In the genomic region with DNA sequence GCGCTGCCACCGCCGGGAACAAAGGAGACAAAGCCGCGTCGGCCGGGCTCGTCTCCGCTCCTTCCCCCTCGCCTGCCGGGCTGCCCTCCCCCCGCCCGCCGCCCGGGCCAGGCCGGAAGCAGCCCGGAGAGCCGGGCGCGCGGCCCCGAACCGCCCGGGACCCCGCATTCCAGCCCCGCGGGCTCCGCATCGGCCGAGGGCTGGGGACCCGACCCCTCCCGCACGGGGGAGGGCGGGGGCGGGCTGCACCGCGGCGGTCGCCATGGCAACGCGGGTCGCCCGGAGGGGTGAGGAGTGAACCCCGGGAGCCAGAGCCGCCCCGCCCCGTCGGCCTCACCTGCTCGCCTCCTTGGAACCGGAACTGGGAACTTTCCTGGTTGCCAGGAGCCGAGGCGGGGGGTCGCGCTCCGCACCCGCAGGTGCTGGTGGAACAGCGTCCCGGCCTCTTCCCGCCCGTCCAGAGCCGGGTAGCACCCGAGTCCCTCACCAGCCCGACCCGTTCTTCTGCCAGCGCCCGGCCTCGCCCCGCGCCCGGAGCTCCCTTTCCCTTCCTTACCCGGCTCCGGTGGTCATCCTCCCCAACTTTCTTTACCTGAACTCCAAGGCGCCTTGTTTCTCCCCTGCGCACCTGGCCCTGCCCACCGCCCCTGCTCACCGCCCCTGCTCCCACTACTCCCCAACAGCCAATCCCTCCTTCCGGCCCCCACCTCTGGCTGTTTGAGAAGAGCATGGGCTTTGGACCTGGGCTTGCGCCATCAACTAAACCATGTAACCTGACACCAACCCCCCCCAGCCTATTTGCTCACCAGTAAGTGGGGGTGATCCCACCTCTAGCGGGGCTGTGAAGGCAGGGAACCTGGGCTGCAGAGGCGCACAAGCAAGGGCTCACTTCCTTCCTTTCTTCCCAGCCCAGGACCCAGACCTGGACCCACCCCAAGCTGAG, we compare ENCODE assay signal across 1 cellular context.
A peak's percentile ranks its signal among the peaks of the same experiment; 100 is the strongest.
TF ChIP-seq lines count a peak whose summit lies in the region.

A gene with protein sequence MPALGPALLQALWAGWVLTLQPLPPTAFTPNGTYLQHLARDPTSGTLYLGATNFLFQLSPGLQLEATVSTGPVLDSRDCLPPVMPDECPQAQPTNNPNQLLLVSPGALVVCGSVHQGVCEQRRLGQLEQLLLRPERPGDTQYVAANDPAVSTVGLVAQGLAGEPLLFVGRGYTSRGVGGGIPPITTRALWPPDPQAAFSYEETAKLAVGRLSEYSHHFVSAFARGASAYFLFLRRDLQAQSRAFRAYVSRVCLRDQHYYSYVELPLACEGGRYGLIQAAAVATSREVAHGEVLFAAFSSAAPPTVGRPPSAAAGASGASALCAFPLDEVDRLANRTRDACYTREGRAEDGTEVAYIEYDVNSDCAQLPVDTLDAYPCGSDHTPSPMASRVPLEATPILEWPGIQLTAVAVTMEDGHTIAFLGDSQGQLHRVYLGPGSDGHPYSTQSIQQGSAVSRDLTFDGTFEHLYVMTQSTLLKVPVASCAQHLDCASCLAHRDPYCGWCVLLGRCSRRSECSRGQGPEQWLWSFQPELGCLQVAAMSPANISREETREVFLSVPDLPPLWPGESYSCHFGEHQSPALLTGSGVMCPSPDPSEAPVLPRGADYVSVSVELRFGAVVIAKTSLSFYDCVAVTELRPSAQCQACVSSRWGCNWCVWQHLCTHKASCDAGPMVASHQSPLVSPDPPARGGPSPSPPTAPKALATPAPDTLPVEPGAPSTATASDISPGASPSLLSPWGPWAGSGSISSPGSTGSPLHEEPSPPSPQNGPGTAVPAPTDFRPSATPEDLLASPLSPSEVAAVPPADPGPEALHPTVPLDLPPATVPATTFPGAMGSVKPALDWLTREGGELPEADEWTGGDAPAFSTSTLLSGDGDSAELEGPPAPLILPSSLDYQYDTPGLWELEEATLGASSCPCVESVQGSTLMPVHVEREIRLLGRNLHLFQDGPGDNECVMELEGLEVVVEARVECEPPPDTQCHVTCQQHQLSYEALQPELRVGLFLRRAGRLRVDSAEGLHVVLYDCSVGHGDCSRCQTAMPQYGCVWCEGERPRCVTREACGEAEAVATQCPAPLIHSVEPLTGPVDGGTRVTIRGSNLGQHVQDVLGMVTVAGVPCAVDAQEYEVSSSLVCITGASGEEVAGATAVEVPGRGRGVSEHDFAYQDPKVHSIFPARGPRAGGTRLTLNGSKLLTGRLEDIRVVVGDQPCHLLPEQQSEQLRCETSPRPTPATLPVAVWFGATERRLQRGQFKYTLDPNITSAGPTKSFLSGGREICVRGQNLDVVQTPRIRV (N-terminal part only) (minus strand): TSS at position 671 of the 943 bp plus-strand sequence. CDS start 5,475 bp downstream, outside the sequence.

TF ChIP-seq in GM12878, 131 proteins besides CTCF, POLR2A, EP300 and RAD21 (continued from another document and continues in another):
- TF ChIP-seq GABPA (IDR thresholded peaks at IDR 0.05; ENCODE audit: low read depth) (no peak), STAT1 (conservative IDR thresholded peaks at IDR 0.05) (no peak), KDM1A (IDR thresholded peaks at IDR 0.05; ENCODE audit: borderline replicate concordance) (no peak), NFXL1 (IDR thresholded peaks at IDR 0.05; ENCODE audit: borderline replicate concordance) (no peak), IKZF2 (IDR thresholded peaks at IDR 0.05) (0 out of 4 replicates have a peak, but pooled peaks have one; percentile 16 to 28), EGR1 (IDR thresholded peaks at IDR 0.05; ENCODE audit: borderline replicate concordance in 1 of 2, low read depth in 2 of 2, low read length in 2 of 2) (peak in 1 of 2 experiments; percentile 86; a peak in 2 of 3 replicates), TARDBP (IDR thresholded peaks at IDR 0.05; ENCODE audit: borderline replicate concordance) (no peak), TCF12 (IDR thresholded peaks at IDR 0.05; ENCODE audit: low read depth, low read length) (0 out of 2 replicates have a peak, but pooled peaks have one; percentile 12), SUZ12 (IDR thresholded peaks at IDR 0.05; ENCODE audit: unreplicated experiment) (no peak), RAD51 (IDR thresholded peaks at IDR 0.05) (no peak), KLF5 (IDR thresholded peaks at IDR 0.05; ENCODE audit: partially characterized antibody) (no peak), HDGF (IDR thresholded peaks at IDR 0.05) (no peak), LARP7 (IDR thresholded peaks at IDR 0.05) (no peak; the same call in 1 of the 2 replicates), BCL11A (IDR thresholded peaks at IDR 0.05; ENCODE audit: low read depth, low read length) (no peak), WRNIP1 (IDR thresholded peaks at IDR 0.05; ENCODE audit: borderline replicate concordance, low read depth, low read length) (no peak), MEF2B (IDR thresholded peaks at IDR 0.05; ENCODE audit: partially characterized antibody, poor library complexity, severe bottlenecking) (no peak), TAF1 (IDR thresholded peaks at IDR 0.05; ENCODE audit: borderline replicate concordance, low read depth, low read length) (no peak), RB1 (IDR thresholded peaks at IDR 0.05; ENCODE audit: borderline replicate concordance) (no peak), BHLHE40 (IDR thresholded peaks at IDR 0.05; ENCODE audit: borderline replicate concordance in 1 of 2, low read depth in 2 of 2, low read length in 1 of 2) (peak in 1 of 2 experiments; percentile 55; a peak in 2 of 4 replicates), NFYA (IDR thresholded peaks at IDR 0.05; ENCODE audit: borderline replicate concordance, low read depth, low read length) (no peak), ZNF622 (IDR thresholded peaks at IDR 0.05) (no peak), EZH2 (IDR thresholded peaks at IDR 0.05; ENCODE audit: borderline replicate concordance, control insufficient read depth, low read depth, low read length) (no peak), PAX5 (IDR thresholded peaks at IDR 0.05; ENCODE audit: borderline replicate concordance, low read depth, low read length) (0 out of 2 replicates have a peak, but pooled peaks have one; percentile 9), SP1 (IDR thresholded peaks at IDR 0.05; ENCODE audit: low read depth, low read length) (no peak), MTA3 (IDR thresholded peaks at IDR 0.05; ENCODE audit: borderline replicate concordance, low read length) (no peak), EED (IDR thresholded peaks at IDR 0.05; ENCODE audit: low read depth) (no peak), MEF2A (IDR thresholded peaks at IDR 0.05; ENCODE audit: insufficient read depth, low read depth, low read length) (no peak), SIX5 (IDR thresholded peaks at IDR 0.05; ENCODE audit: low read depth, low read length, severe bottlenecking) (no peak), CREB1 (IDR thresholded peaks at IDR 0.05; ENCODE audit: low read depth) (no peak), ZSCAN29 (IDR thresholded peaks at IDR 0.05) (no peak), YY1 (IDR thresholded peaks at IDR 0.05; ENCODE audit: low read depth, low read length) (peak; percentile 40; the same call in 1 of the 2 replicates), SPI1 (IDR thresholded peaks at IDR 0.05; ENCODE audit: borderline replicate concordance, insufficient read depth, low read depth, low read length) (no peak), CHD4 (IDR thresholded peaks at IDR 0.05) (no peak)
- TF ChIP-seq, protein P1, sequence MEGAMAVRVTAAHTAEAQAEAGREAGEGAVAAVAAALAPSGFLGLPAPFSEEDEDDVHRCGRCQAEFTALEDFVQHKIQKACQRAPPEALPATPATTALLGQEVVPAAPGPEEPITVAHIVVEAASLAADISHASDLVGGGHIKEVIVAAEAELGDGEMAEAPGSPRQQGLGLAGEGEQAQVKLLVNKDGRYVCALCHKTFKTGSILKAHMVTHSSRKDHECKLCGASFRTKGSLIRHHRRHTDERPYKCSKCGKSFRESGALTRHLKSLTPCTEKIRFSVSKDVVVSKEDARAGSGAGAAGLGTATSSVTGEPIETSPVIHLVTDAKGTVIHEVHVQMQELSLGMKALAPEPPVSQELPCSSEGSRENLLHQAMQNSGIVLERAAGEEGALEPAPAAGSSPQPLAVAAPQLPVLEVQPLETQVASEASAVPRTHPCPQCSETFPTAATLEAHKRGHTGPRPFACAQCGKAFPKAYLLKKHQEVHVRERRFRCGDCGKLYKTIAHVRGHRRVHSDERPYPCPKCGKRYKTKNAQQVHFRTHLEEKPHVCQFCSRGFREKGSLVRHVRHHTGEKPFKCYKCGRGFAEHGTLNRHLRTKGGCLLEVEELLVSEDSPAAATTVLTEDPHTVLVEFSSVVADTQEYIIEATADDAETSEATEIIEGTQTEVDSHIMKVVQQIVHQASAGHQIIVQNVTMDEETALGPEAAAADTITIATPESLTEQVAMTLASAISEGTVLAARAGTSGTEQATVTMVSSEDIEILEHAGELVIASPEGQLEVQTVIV (IDR thresholded peaks at IDR 0.05; ENCODE audit: borderline replicate concordance, partially characterized antibody): no peak
- TF ChIP-seq, protein P2, sequence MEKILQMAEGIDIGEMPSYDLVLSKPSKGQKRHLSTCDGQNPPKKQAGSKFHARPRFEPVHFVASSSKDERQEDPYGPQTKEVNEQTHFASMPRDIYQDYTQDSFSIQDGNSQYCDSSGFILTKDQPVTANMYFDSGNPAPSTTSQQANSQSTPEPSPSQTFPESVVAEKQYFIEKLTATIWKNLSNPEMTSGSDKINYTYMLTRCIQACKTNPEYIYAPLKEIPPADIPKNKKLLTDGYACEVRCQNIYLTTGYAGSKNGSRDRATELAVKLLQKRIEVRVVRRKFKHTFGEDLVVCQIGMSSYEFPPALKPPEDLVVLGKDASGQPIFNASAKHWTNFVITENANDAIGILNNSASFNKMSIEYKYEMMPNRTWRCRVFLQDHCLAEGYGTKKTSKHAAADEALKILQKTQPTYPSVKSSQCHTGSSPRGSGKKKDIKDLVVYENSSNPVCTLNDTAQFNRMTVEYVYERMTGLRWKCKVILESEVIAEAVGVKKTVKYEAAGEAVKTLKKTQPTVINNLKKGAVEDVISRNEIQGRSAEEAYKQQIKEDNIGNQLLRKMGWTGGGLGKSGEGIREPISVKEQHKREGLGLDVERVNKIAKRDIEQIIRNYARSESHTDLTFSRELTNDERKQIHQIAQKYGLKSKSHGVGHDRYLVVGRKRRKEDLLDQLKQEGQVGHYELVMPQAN (conservative IDR thresholded peaks at IDR 0.05): peak; percentile 62; the same call in 1 of the 2 replicates
- TF ChIP-seq, protein P3, sequence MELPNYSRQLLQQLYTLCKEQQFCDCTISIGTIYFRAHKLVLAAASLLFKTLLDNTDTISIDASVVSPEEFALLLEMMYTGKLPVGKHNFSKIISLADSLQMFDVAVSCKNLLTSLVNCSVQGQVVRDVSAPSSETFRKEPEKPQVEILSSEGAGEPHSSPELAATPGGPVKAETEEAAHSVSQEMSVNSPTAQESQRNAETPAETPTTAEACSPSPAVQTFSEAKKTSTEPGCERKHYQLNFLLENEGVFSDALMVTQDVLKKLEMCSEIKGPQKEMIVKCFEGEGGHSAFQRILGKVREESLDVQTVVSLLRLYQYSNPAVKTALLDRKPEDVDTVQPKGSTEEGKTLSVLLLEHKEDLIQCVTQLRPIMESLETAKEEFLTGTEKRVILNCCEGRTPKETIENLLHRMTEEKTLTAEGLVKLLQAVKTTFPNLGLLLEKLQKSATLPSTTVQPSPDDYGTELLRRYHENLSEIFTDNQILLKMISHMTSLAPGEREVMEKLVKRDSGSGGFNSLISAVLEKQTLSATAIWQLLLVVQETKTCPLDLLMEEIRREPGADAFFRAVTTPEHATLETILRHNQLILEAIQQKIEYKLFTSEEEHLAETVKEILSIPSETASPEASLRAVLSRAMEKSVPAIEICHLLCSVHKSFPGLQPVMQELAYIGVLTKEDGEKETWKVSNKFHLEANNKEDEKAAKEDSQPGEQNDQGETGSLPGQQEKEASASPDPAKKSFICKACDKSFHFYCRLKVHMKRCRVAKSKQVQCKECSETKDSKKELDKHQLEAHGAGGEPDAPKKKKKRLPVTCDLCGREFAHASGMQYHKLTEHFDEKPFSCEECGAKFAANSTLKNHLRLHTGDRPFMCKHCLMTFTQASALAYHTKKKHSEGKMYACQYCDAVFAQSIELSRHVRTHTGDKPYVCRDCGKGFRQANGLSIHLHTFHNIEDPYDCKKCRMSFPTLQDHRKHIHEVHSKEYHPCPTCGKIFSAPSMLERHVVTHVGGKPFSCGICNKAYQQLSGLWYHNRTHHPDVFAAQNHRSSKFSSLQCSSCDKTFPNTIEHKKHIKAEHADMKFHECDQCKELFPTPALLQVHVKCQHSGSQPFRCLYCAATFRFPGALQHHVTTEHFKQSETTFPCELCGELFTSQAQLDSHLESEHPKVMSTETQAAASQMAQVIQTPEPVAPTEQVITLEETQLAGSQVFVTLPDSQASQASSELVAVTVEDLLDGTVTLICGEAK (IDR thresholded peaks at IDR 0.05; ENCODE audit: borderline replicate concordance): no peak
- TF ChIP-seq, protein P4, sequence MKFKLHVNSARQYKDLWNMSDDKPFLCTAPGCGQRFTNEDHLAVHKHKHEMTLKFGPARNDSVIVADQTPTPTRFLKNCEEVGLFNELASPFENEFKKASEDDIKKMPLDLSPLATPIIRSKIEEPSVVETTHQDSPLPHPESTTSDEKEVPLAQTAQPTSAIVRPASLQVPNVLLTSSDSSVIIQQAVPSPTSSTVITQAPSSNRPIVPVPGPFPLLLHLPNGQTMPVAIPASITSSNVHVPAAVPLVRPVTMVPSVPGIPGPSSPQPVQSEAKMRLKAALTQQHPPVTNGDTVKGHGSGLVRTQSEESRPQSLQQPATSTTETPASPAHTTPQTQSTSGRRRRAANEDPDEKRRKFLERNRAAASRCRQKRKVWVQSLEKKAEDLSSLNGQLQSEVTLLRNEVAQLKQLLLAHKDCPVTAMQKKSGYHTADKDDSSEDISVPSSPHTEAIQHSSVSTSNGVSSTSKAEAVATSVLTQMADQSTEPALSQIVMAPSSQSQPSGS (IDR thresholded peaks at IDR 0.05; ENCODE audit: low read length): no peak
- TF ChIP-seq, protein P5, sequence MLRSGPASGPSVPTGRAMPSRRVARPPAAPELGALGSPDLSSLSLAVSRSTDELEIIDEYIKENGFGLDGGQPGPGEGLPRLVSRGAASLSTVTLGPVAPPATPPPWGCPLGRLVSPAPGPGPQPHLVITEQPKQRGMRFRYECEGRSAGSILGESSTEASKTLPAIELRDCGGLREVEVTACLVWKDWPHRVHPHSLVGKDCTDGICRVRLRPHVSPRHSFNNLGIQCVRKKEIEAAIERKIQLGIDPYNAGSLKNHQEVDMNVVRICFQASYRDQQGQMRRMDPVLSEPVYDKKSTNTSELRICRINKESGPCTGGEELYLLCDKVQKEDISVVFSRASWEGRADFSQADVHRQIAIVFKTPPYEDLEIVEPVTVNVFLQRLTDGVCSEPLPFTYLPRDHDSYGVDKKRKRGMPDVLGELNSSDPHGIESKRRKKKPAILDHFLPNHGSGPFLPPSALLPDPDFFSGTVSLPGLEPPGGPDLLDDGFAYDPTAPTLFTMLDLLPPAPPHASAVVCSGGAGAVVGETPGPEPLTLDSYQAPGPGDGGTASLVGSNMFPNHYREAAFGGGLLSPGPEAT (IDR thresholded peaks at IDR 0.05; ENCODE audit: low read depth): no peak
